ENCODE assay signal across 1 cellular context in genomic region chr7:98555403-98555802, GRCh38.
TF ChIP-seq lines count a peak whose summit lies in the region.

No MANE protein-coding gene starts in this region.

TF ChIP-seq in H1, 55 proteins besides CTCF, POLR2A, EP300 and RAD21 (continued from another document):
- TF ChIP-seq, protein P1, sequence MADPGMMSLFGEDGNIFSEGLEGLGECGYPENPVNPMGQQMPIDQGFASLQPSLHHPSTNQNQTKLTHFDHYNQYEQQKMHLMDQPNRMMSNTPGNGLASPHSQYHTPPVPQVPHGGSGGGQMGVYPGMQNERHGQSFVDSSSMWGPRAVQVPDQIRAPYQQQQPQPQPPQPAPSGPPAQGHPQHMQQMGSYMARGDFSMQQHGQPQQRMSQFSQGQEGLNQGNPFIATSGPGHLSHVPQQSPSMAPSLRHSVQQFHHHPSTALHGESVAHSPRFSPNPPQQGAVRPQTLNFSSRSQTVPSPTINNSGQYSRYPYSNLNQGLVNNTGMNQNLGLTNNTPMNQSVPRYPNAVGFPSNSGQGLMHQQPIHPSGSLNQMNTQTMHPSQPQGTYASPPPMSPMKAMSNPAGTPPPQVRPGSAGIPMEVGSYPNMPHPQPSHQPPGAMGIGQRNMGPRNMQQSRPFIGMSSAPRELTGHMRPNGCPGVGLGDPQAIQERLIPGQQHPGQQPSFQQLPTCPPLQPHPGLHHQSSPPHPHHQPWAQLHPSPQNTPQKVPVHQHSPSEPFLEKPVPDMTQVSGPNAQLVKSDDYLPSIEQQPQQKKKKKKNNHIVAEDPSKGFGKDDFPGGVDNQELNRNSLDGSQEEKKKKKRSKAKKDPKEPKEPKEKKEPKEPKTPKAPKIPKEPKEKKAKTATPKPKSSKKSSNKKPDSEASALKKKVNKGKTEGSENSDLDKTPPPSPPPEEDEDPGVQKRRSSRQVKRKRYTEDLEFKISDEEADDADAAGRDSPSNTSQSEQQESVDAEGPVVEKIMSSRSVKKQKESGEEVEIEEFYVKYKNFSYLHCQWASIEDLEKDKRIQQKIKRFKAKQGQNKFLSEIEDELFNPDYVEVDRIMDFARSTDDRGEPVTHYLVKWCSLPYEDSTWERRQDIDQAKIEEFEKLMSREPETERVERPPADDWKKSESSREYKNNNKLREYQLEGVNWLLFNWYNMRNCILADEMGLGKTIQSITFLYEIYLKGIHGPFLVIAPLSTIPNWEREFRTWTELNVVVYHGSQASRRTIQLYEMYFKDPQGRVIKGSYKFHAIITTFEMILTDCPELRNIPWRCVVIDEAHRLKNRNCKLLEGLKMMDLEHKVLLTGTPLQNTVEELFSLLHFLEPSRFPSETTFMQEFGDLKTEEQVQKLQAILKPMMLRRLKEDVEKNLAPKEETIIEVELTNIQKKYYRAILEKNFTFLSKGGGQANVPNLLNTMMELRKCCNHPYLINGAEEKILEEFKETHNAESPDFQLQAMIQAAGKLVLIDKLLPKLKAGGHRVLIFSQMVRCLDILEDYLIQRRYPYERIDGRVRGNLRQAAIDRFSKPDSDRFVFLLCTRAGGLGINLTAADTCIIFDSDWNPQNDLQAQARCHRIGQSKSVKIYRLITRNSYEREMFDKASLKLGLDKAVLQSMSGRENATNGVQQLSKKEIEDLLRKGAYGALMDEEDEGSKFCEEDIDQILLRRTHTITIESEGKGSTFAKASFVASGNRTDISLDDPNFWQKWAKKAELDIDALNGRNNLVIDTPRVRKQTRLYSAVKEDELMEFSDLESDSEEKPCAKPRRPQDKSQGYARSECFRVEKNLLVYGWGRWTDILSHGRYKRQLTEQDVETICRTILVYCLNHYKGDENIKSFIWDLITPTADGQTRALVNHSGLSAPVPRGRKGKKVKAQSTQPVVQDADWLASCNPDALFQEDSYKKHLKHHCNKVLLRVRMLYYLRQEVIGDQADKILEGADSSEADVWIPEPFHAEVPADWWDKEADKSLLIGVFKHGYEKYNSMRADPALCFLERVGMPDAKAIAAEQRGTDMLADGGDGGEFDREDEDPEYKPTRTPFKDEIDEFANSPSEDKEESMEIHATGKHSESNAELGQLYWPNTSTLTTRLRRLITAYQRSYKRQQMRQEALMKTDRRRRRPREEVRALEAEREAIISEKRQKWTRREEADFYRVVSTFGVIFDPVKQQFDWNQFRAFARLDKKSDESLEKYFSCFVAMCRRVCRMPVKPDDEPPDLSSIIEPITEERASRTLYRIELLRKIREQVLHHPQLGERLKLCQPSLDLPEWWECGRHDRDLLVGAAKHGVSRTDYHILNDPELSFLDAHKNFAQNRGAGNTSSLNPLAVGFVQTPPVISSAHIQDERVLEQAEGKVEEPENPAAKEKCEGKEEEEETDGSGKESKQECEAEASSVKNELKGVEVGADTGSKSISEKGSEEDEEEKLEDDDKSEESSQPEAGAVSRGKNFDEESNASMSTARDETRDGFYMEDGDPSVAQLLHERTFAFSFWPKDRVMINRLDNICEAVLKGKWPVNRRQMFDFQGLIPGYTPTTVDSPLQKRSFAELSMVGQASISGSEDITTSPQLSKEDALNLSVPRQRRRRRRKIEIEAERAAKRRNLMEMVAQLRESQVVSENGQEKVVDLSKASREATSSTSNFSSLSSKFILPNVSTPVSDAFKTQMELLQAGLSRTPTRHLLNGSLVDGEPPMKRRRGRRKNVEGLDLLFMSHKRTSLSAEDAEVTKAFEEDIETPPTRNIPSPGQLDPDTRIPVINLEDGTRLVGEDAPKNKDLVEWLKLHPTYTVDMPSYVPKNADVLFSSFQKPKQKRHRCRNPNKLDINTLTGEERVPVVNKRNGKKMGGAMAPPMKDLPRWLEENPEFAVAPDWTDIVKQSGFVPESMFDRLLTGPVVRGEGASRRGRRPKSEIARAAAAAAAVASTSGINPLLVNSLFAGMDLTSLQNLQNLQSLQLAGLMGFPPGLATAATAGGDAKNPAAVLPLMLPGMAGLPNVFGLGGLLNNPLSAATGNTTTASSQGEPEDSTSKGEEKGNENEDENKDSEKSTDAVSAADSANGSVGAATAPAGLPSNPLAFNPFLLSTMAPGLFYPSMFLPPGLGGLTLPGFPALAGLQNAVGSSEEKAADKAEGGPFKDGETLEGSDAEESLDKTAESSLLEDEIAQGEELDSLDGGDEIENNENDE (IDR thresholded peaks at IDR 0.05; ENCODE audit: insufficient replicate concordance, low read length), result no peak
- no peak for TF ChIP-seq POU5F1 (IDR thresholded peaks at IDR 0.05; ENCODE audit: low read depth, low read length)
TF ChIP-seq in H1: peak in this region for 0.
